In genomic region chr17:73798111-73798748, GRCh38 we compare ENCODE assay signal across 9 cellular contexts.
DNase-seq lines count a peak whose midpoint lies in the region; ATAC-seq and TF ChIP-seq lines count a peak whose summit lies in the region.
"Had no signal": no experiment of that assay in that cellular context is flagged by ENCODE, and none has a peak within 500 bp of the region (broad histone marks: within the 10 kb centered on the region; RNA-seq: fewer than 3 reads in every experiment).

No MANE protein-coding gene starts in this region.

- peak; percentile 53 for ATAC-seq in PC-3
- ATAC-seq in HG03139 (IDR thresholded peaks at IDR 0.05; ENCODE audit: unreplicated experiment): no peak
- ATAC-seq in HG02884 (IDR thresholded peaks at IDR 0.05; ENCODE audit: unreplicated experiment): no peak

- BruUV-seq in PC-3 (replicated peaks; lab: Mats Ljungman, UMichigan): no TSS peak

- H4K20me1 ChIP-seq in PC-3 (ENCODE audit: low read length): no peaks in the 10 kb centered on the region; the same call in 1 of the 2 replicates

- no peak overlapping the region for H2AFZ ChIP-seq in PC-3 (ENCODE audit: low read length)

- CTCF ChIA-PET in PC-3 (lab: Charles Lee): no interaction called here

- no peaks in the 10 kb centered on the region for H3K27me3 ChIP-seq in PC-3 (ENCODE audit: low read length)

- no peaks in the 10 kb centered on the region for H3K79me2 ChIP-seq in PC-3 (ENCODE audit: low read length)

- DNase-seq in HFF-Myc (ENCODE audit: extremely low read depth, low read depth) (peak; percentile 60), PC-3 (peak; percentile 97), fibroblast of the aortic adventitia (ENCODE audit: low read depth) (peak; percentile 85), smooth muscle cell of the brain vasculature (ENCODE audit: low read depth, low spot score) (peak; percentile 21), NCI-H1417 treated with DMSO at 0.1 percent for 48 hours (lab: John Stamatoyannopoulos, UW) (no peak), T-helper 9 cell (no peak)
- DNase-seq: NCI-H1694 treated with DMSO at 0.1 percent for 48 hours had no signal

- no peaks in the 10 kb centered on the region for H3F3A ChIP-seq in PC-3 (ENCODE audit: low read length, unreplicated experiment)

- no peaks in the 10 kb centered on the region for H3K9me2 ChIP-seq in PC-3 (replicated peaks; ENCODE audit: low read length)

- POLR2A ChIA-PET in PC-3 (lab: Charles Lee; ENCODE audit: unreplicated experiment): interaction anchor here (0.8 kb wide), 1 partner anchor 606 kb away, joined by 5 read pairs; no protein-coding TSS in a partner anchor

- H3K36me3 ChIP-seq in PC-3 (ENCODE audit: low read depth, low read length): no peaks in the 10 kb centered on the region

- no peaks in the 10 kb centered on the region for H3K9me3 ChIP-seq in PC-3 (ENCODE audit: low read length)

- intact Hi-C loops in PC-3 (cut with micrococcal nuclease): no loop called here

- H3K4me3 ChIP-seq in HFF-Myc (replicated peaks; ENCODE audit: low read depth, low read length) (no peak overlapping the region), PC-3 (ENCODE audit: low read length) (no peak overlapping the region), fibroblast of the aortic adventitia (ENCODE audit: low read depth, low read length) (no peak overlapping the region)

- H3K9ac ChIP-seq in PC-3 (ENCODE audit: low read length): no peak overlapping the region

- peak overlapping the region; percentile 52 for H3K4me2 ChIP-seq in PC-3 (ENCODE audit: low read length)

- TF ChIP-seq CTCF in HFF-Myc (IDR thresholded peaks at IDR 0.05; ENCODE audit: low read depth, low read length, missing control alignments): no peak
- no peak for TF ChIP-seq CTCF in PC-3 (conservative IDR thresholded peaks at IDR 0.05; ENCODE audit: low read depth, low read length)
- no peak for TF ChIP-seq CTCF in fibroblast of the aortic adventitia (IDR thresholded peaks at IDR 0.05; ENCODE audit: insufficient read depth, low read length)

- peak overlapping the region; percentile 30 for H3K27ac ChIP-seq in PC-3 (ENCODE audit: low read length)

- peaks cover 49% of the 10 kb centered on the region for H3K4me1 ChIP-seq in PC-3 (ENCODE audit: insufficient read depth, low read length)

Comparison
In these comparisons a context has a peak if more than half of its experiments do, and no peak if none do; other contexts are left out.
1. DNase-seq: peak in HFF-Myc (single experiment), PC-3 (single experiment), fibroblast of the aortic adventitia (single experiment) and smooth muscle cell of the brain vasculature (single experiment); none in NCI-H1417 treated with DMSO at 0.1 percent for 48 hours (single experiment) and T-helper 9 cell (single experiment).